ENCODE assay signal across 15 cellular contexts in genomic region chr11:31449040-31449439, GRCh38.
DNase-seq lines count a peak whose midpoint lies in the region; ATAC-seq, FAIRE-seq and TF ChIP-seq lines count a peak whose summit lies in the region.
"Had no signal": no experiment of that assay in that cellular context is flagged by ENCODE, and none has a peak within 500 bp of the region (broad histone marks: within the 10 kb centered on the region; RNA-seq: fewer than 3 reads in every experiment).

No MANE protein-coding gene starts in this region.

- H3K27ac Mint-ChIP-seq in CD14-positive monocyte = no peak overlapping the region
- H3K27ac Mint-ChIP-seq: CD4-positive, CD25-positive, alpha-beta regulatory T cell had no signal

- H3K4me1 Mint-ChIP-seq in CD14-positive monocyte = no peaks in the 10 kb centered on the region

- no peaks in the 10 kb centered on the region for H3K9me3 ChIP-seq in pancreas
- H3K9me3 ChIP-seq: BLaER1 had no signal

- H3K9me3 Mint-ChIP-seq in CD14-positive monocyte = peaks cover 0 to 2% (median 0%) of the 10 kb centered on the region in 7 donors

- 72 to 77% methylated on average over 2 of the region's 2 CpGs for WGBS in pancreas, 2 donors

- peak in 3 of 4 donors; percentile 18 to 77 (median 25) for ATAC-seq in pancreas

- H3K27me3 Mint-ChIP-seq in CD14-positive monocyte (ENCODE audit: low read depth in 3 of 3) = peaks cover 0 to 1% (median 0%) of the 10 kb centered on the region in 3 donors
- H3K27me3 Mint-ChIP-seq: CD4-positive, CD25-positive, alpha-beta regulatory T cell had no signal

- DNase-seq in NCI-H1417 treated with DMSO at 0.1 percent for 48 hours (lab: John Stamatoyannopoulos, UW) (peak; percentile 86), NCI-H1417 (lab: John Stamatoyannopoulos, UW) (no peak), GM12892 (ENCODE audit: insufficient read length) (no peak), NCI-H69 (lab: John Stamatoyannopoulos, UW) (peak; percentile 66), pancreas (no peak), urothelium cell line (ENCODE audit: low spot score) (no peak), CD14-positive monocyte (ENCODE audit: low spot score) (no peak)
- DNase-seq: 8988T; AML-193; CD4-positive, CD25-positive, alpha-beta regulatory T cell; DMS53; GF-D8; H7 had no signal

- peaks cover 0 to 9% (median 0%) of the 10 kb centered on the region in 3 donors for H3K36me3 ChIP-seq in pancreas

- H3K27ac ChIP-seq in pancreas = no peak overlapping the region
- H3K27ac ChIP-seq: BLaER1, HL-60 had no signal

- TF ChIP-seq CTCF in pancreas (IDR thresholded peaks at IDR 0.05) (no peak), CD14-positive monocyte (IDR thresholded peaks at IDR 0.05) (no peak)

- H3K4me3 Mint-ChIP-seq in CD14-positive monocyte = no peak overlapping the region
- H3K4me3 Mint-ChIP-seq: CD4-positive, CD25-positive, alpha-beta regulatory T cell had no signal

- peak; percentile 27 for FAIRE-seq in GM12892 (lab: Jason Lieb, UNC)
- FAIRE-seq in pancreas (lab: Jason Lieb, UNC) = no peak
- no peak for FAIRE-seq in urothelium cell line (lab: Jason Lieb, UNC)

- no peaks in the 10 kb centered on the region for H3K27me3 ChIP-seq in pancreas
- H3K27me3 ChIP-seq: BLaER1 had no signal

- H3K4me1 ChIP-seq in pancreas = no peaks in the 10 kb centered on the region
- H3K4me1 ChIP-seq: BLaER1 had no signal

- TF ChIP-seq POLR2A in GM12892 (IDR thresholded peaks at IDR 0.05; ENCODE audit: low read depth, low read length) = no peak

- no peak overlapping the region for H3K4me3 ChIP-seq in pancreas
- H3K4me3 ChIP-seq: BLaER1 had no signal

- intact Hi-C loops in pancreas (cut with DNase I) = no loop called here
- intact Hi-C loops in CD14-positive monocyte (cut with micrococcal nuclease) = no loop called here

- H3K36me3 Mint-ChIP-seq in CD14-positive monocyte = peaks cover 13 to 15% of the 10 kb centered on the region in 2 donors

Comparison
In these comparisons a context has a peak if more than half of its experiments do, and no peak if none do; other contexts are left out.
1. DNase-seq: peak in NCI-H1417 treated with DMSO at 0.1 percent for 48 hours (single experiment) and NCI-H69 (single experiment); none in NCI-H1417 (0 of 3), GM12892 (single experiment), pancreas (0 of 6), urothelium cell line (single experiment) and CD14-positive monocyte (single experiment).